ENCODE assay signal across 8 cellular contexts in the genomic region with DNA sequence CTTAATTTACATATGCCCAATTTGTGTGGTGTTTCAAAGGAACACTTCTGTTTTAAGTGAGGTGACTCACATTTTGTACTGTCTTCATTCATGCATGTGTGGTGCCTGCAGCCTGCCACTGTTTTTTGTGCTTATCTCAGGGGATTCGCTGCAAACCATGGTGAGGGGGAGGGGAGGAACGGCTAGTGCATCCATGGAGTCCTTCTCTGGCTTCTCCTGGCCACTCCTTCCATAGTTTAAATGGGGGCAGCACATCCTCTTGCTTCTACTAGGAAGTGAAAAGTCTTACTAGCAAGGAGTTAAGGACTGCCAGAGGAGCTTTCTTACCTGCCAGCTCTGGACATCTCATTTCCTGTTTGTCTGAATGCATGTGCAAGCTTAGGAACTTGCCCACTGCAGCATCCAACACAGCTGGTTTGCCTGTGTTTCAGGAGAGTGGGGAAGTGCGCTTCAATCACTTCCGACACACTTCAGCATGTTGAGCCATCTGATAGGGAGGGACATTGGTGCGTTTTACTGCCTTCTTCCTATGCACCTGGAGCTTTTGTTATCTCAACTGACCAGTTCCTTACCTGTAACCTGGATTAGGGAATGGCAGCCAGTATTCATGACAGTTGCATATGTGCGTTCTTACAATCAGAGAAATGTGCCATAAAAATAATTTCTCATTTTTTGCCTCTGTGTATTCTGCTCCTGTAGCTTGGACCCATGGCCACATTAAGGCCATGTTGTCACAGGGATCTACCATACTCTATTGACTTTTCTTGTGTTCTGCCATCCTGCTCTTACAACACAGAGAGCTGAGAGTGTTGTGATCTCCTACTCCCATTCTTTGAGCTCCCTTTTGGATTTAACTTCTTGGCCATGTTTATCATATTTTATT.
A peak's percentile ranks its signal among the peaks of the same experiment; 100 is the strongest.
DNase-seq lines count a peak whose midpoint lies in the region; ATAC-seq and TF ChIP-seq lines count a peak whose summit lies in the region.

No MANE protein-coding gene starts in this region.

- H3K4me3 Mint-ChIP-seq in MCF 10A (ENCODE audit: unreplicated experiment) = no peak overlapping the region

- intact Hi-C loops in MCF 10A (cut with micrococcal nuclease) (no loop called here), breast epithelium (cut with DNase I; ENCODE audit: low total_unique reads) (no loop called here), OCI-LY7 (cut with micrococcal nuclease; ENCODE audit: unreplicated experiment) (no loop called here), sigmoid colon (cut with DNase I) (no loop called here)

- H2AFZ ChIP-seq in OCI-LY7 (ENCODE audit: low read length) = peak overlapping the region; percentile 7; the same call in 1 of the 2 replicates

- H3K27ac Mint-ChIP-seq in MCF 10A (ENCODE audit: low read depth, unreplicated experiment) = no peak overlapping the region

- peak overlapping the region; percentile 88 for H3K4me2 ChIP-seq in OCI-LY7 (ENCODE audit: low read length)

- peaks cover 88% of the 10 kb centered on the region for H3K79me2 ChIP-seq in OCI-LY7 (ENCODE audit: insufficient read depth, low read depth, low read length)

- POLR2A ChIA-PET in MCF 10A (lab: Yijun Ruan, JAX) (interaction anchor here (0.5 to 1.0 kb wide), 3 partner anchors 30 to 208 kb away, joined by 3 read pairs; no protein-coding TSS in a partner anchor), OCI-LY7 (lab: Charles Lee) (interaction anchor here (0.6 to 4.5 kb wide), 17 partner anchors 8 to 658 kb away, joined by 3 to 19 read pairs (median 4); no protein-coding TSS in a partner anchor)

- no peaks in the 10 kb centered on the region for H3K9me3 Mint-ChIP-seq in MCF 10A (ENCODE audit: unreplicated experiment)

- H3K4me3 ChIP-seq in breast epithelium (no peak overlapping the region), OCI-LY7 (ENCODE audit: low read depth, low read length, poor library complexity, severe bottlenecking) (peak overlapping the region; percentile 64), sigmoid colon (no peak overlapping the region)

- peaks cover 26% of the 10 kb centered on the region for H3K4me1 Mint-ChIP-seq in MCF 10A (ENCODE audit: insufficient read depth, unreplicated experiment)

- H3K27me3 ChIP-seq in breast epithelium (no peaks in the 10 kb centered on the region), sigmoid colon (no peaks in the 10 kb centered on the region)

- DNase-seq in MCF 10A (ENCODE audit: unreplicated experiment) (peak; percentile 10), breast epithelium (ENCODE audit: low spot score in 2 of 2) (no peak), OCI-LY7 (ENCODE audit: low spot score) (peak; percentile 94), left kidney (ENCODE audit: low read depth, low spot score) (peak; percentile 59), sigmoid colon (no peak), putamen (ENCODE audit: low spot score) (no peak), AG20443 (ENCODE audit: low spot score) (no peak)

- no peak for TF ChIP-seq EP300 in sigmoid colon (IDR thresholded peaks at IDR 0.05)

- TF ChIP-seq CTCF in MCF 10A (IDR thresholded peaks at IDR 0.05; ENCODE audit: unreplicated experiment) (no peak), breast epithelium (IDR thresholded peaks at IDR 0.05) (no peak), OCI-LY7 (conservative IDR thresholded peaks at IDR 0.05; ENCODE audit: low read length) (no peak), sigmoid colon (IDR thresholded peaks at IDR 0.05) (no peak)

- no peaks in the 10 kb centered on the region for H4K20me1 ChIP-seq in OCI-LY7 (ENCODE audit: insufficient read depth, low read length)

- no TSS peak for BruUV-seq in MCF 10A (replicated peaks; lab: Mats Ljungman, UMichigan)
- no TSS peak for BruUV-seq in OCI-LY7 (replicated peaks; lab: Mats Ljungman, UMichigan)

- WGBS in sigmoid colon, 2 donors = 14 to 36% methylated on average over 6 of the region's 6 CpGs

- H3K9me3 ChIP-seq in breast epithelium = no peaks in the 10 kb centered on the region
- H3K9me3 ChIP-seq in OCI-LY7 (ENCODE audit: low read length) = no peaks in the 10 kb centered on the region
- H3K9me3 ChIP-seq in sigmoid colon = no peaks in the 10 kb centered on the region

- H3K27ac ChIP-seq in breast epithelium (no peak overlapping the region), OCI-LY7 (ENCODE audit: low read depth, low read length, poor library complexity, severe bottlenecking) (peak overlapping the region; percentile 99), sigmoid colon (no peak overlapping the region)

- peaks cover 4% of the 10 kb centered on the region for H3K36me3 Mint-ChIP-seq in MCF 10A (ENCODE audit: insufficient read depth, unreplicated experiment)

- peak; percentile 72 for ATAC-seq in HG02981 (IDR thresholded peaks at IDR 0.05; ENCODE audit: unreplicated experiment)

- H3K4me1 ChIP-seq in breast epithelium = no peaks in the 10 kb centered on the region
- peaks cover 89% of the 10 kb centered on the region for H3K4me1 ChIP-seq in OCI-LY7 (ENCODE audit: insufficient read depth, low read length, poor library complexity, severe bottlenecking)
- peaks cover 0 to 48% (median 30%) of the 10 kb centered on the region in 4 donors for H3K4me1 ChIP-seq in sigmoid colon

- no peaks in the 10 kb centered on the region for H3K9me2 ChIP-seq in OCI-LY7 (ENCODE audit: insufficient read depth, low read length)

- TF ChIP-seq POLR2A in breast epithelium (IDR thresholded peaks at IDR 0.05) (no peak), sigmoid colon (IDR thresholded peaks at IDR 0.05) (no peak)

- CTCF ChIA-PET in MCF 10A (lab: Yijun Ruan, JAX) = no interaction called here
- CTCF ChIA-PET in OCI-LY7 (lab: Charles Lee; ENCODE audit: unreplicated experiment) = no interaction called here

- H3K36me3 ChIP-seq in breast epithelium (no peaks in the 10 kb centered on the region), OCI-LY7 (ENCODE audit: insufficient read depth, low read length) (no peaks in the 10 kb centered on the region), sigmoid colon (no peaks in the 10 kb centered on the region)

- H3K27me3 Mint-ChIP-seq in MCF 10A (ENCODE audit: insufficient read depth, unreplicated experiment) = no peaks in the 10 kb centered on the region

Comparison
In these comparisons a context has a peak if more than half of its experiments do, and no peak if none do; other contexts are left out.
1. DNase-seq: peak in MCF 10A (single experiment), OCI-LY7 (single experiment) and left kidney (single experiment); none in breast epithelium (0 of 2), sigmoid colon (single experiment), putamen (single experiment) and AG20443 (single experiment).